11 cellular contexts compared by ENCODE assay signal in the genomic region with DNA sequence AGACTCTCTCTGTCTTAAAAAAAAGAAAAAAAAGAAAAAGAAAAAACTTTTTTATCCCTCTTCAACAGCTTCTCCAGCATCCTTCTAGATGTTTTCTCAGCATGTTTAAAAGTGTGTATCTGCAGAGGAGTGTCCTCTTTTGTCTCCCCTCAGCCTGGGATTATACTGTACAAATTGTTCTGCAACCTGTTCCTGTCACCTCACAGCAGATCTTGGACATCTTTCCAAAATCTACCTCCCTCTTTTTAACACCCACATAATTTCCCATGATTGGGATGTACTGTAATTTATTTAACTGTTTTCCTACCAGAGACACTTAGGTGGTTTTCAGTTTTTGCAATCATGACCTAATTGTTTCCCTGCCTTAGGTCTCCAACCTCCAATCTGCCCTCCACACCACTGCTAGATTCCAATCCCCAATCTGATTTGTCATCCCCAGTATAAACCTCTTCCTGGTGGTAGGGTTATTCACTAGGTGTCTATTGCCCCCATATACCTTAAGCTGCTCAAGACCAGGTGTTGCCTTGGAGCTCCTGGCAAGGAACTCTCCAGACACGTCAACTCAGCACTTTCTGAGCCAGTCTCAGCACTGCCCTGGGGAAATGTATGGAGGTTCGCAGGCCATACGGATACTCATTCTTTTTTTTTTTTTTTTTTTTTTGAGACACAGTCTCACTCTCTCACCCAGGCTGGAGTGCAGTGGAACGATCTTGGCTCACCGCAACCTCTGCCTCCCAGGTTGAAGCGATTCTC. TPM values are rescaled to one million over a fixed set of nuclear protein-coding genes. Genes with fewer than 3 reads are reported as not detected.
DNase-seq lines count a peak whose midpoint lies in the region; ATAC-seq and TF ChIP-seq lines count a peak whose summit lies in the region.
"Had no signal": no experiment of that assay in that cellular context is flagged by ENCODE, and none has a peak within 500 bp of the region (broad histone marks: within the 10 kb centered on the region; RNA-seq: fewer than 3 reads in every experiment).

No MANE protein-coding gene starts in this region.

- H3K36me3 Mint-ChIP-seq in CD4-positive, alpha-beta memory T cell: no peaks in the 10 kb centered on the region
- peaks cover 8% of the 10 kb centered on the region for H3K36me3 Mint-ChIP-seq in effector memory CD8-positive, alpha-beta T cell (ENCODE audit: insufficient read depth)

- peak in 1 of 4 donors; percentile 21 for ATAC-seq in psoas muscle
- no peak for ATAC-seq in effector memory CD8-positive, alpha-beta T cell (replicated peaks)
- ATAC-seq in left lobe of liver: no peak
- ATAC-seq in sciatic nerve: no peak

- intact Hi-C loops in CD4-positive, alpha-beta memory T cell (cut with micrococcal nuclease): no loop called here
- intact Hi-C loops in psoas muscle (cut with DNase I): no loop called here
- intact Hi-C loops in sciatic nerve (cut with DNase I): no loop called here

- no peak for DNase-seq in CD4-positive, alpha-beta memory T cell
- DNase-seq in SK-N-MC (ENCODE audit: low read depth, low spot score): no peak
- no peak for DNase-seq in epithelial cell of prostate (ENCODE audit: low read depth, low spot score)
- no peak for DNase-seq in psoas muscle
- no peak for DNase-seq in effector memory CD8-positive, alpha-beta T cell
- DNase-seq in left lobe of liver (ENCODE audit: low spot score): no peak
- DNase-seq in sciatic nerve (ENCODE audit: low spot score): no peak
- DNase-seq in HuH-7.5 (ENCODE audit: low spot score): no peak
- DNase-seq: activated CD8-positive, alpha-beta memory T cell treated with anti-CD3 and anti-CD28 coated beads for 24 hours; DMS79 treated with DMSO at 0.1 percent for 48 hours; effector CD8-positive, alpha-beta T cell had no signal

- H3K4me3 ChIP-seq in CD4-positive, alpha-beta memory T cell (ENCODE audit: low read length in 2 of 2): no peak overlapping the region
- H3K4me3 ChIP-seq in SK-N-MC: no peak overlapping the region
- H3K4me3 ChIP-seq in psoas muscle: no peak overlapping the region

- no peaks in the 10 kb centered on the region for H3K36me3 ChIP-seq in CD4-positive, alpha-beta memory T cell (ENCODE audit: insufficient read depth, low read length)
- H3K36me3 ChIP-seq in SK-N-MC (ENCODE audit: insufficient read depth, low read length) (no peaks in the 10 kb centered on the region), psoas muscle (ENCODE audit: insufficient read depth in 1 of 2, low read depth in 1 of 2) (no peaks in the 10 kb centered on the region)

- CTCF ChIA-PET in CD4-positive, alpha-beta memory T cell (lab: Charles Lee; ENCODE audit: partially characterized antibody): interaction anchor here (2.4 kb wide), 1 partner anchor 81 kb away, joined by 11 read pairs; no protein-coding TSS in a partner anchor

- no peak for TF ChIP-seq CTCF in psoas muscle (IDR thresholded peaks at IDR 0.05)

- no peaks in the 10 kb centered on the region for H3K27me3 ChIP-seq in CD4-positive, alpha-beta memory T cell (ENCODE audit: insufficient read depth, low read length)
- no peaks in the 10 kb centered on the region for H3K27me3 ChIP-seq in psoas muscle (ENCODE audit: insufficient read depth in 3 of 3, low read length in 2 of 3)

- H3K9ac ChIP-seq in SK-N-MC (ENCODE audit: insufficient read length): no peak overlapping the region

- POLR2A ChIA-PET in CD4-positive, alpha-beta memory T cell (lab: Charles Lee; ENCODE audit: partially characterized antibody): interaction anchor here (0.6 to 13.8 kb wide), 9 partner anchors 8 to 162 kb away, joined by 3 to 161 read pairs (median 4); partner anchors contain the start of genes ANAPC16, ASCC1 and DDIT4

- peak overlapping the region in 5 of 8 donors; percentile 13 to 63 (median 61) for H3K4me3 Mint-ChIP-seq in CD4-positive, alpha-beta memory T cell
- H3K4me3 Mint-ChIP-seq in effector memory CD8-positive, alpha-beta T cell: peak overlapping the region in 1 of 2 donors; percentile 23

- 84 to 93% (median 90%) methylated on average over 6 of the region's 6 CpGs for WGBS in psoas muscle, 3 donors

- peaks cover 92% of the 10 kb centered on the region for H3K4me1 ChIP-seq in CD4-positive, alpha-beta memory T cell (ENCODE audit: insufficient read depth, low read length)
- H3K4me1 ChIP-seq in psoas muscle: peaks cover 77% of the 10 kb centered on the region

- no peaks in the 10 kb centered on the region for H3K9me3 Mint-ChIP-seq in CD4-positive, alpha-beta memory T cell
- no peaks in the 10 kb centered on the region for H3K9me3 Mint-ChIP-seq in effector memory CD8-positive, alpha-beta T cell

- H3K27me3 Mint-ChIP-seq in CD4-positive, alpha-beta memory T cell: no peaks in the 10 kb centered on the region
- no peaks in the 10 kb centered on the region for H3K27me3 Mint-ChIP-seq in effector memory CD8-positive, alpha-beta T cell

- no peak overlapping the region for H3K27ac ChIP-seq in CD4-positive, alpha-beta memory T cell (ENCODE audit: low read depth, low read length)
- peak overlapping the region; percentile 42; the same call in 1 of the 2 replicates for H3K27ac ChIP-seq in SK-N-MC
- peak overlapping the region; percentile 62 for H3K27ac ChIP-seq in epithelial cell of prostate
- peak overlapping the region; percentile 91 for H3K27ac ChIP-seq in psoas muscle

- no peaks in the 10 kb centered on the region for H3K9me3 ChIP-seq in CD4-positive, alpha-beta memory T cell (ENCODE audit: control insufficient read depth in 1 of 2, low read length in 2 of 2)
- H3K9me3 ChIP-seq in SK-N-MC (ENCODE audit: low read depth, low read length): no peaks in the 10 kb centered on the region
- H3K9me3 ChIP-seq in psoas muscle: no peaks in the 10 kb centered on the region

- peak overlapping the region in 6 of 7 donors; percentile 26 to 92 (median 80) for H3K27ac Mint-ChIP-seq in CD4-positive, alpha-beta memory T cell
- no peak overlapping the region for H3K27ac Mint-ChIP-seq in effector memory CD8-positive, alpha-beta T cell

- H3K4me1 Mint-ChIP-seq in CD4-positive, alpha-beta memory T cell: peaks cover 51 to 88% (median 70%) of the 10 kb centered on the region in 4 donors
- peaks cover 51 to 55% of the 10 kb centered on the region in 2 donors for H3K4me1 Mint-ChIP-seq in effector memory CD8-positive, alpha-beta T cell (ENCODE audit: low read depth in 2 of 2)

RNA-seq across cellular contexts. Expression of gene DDIT4, which starts 17.6 kb away (rescaled TPM):
- 10 to 100 TPM; 23.1 to 24.5 TPM for total RNA-seq in CD4-positive, alpha-beta memory T cell
- polyA plus RNA-seq in CD4-positive, alpha-beta memory T cell: 100 to 1,000 TPM; 154 to 635 TPM
- total RNA-seq in psoas muscle: 100 to 1,000 TPM in 1 of 4 donors, 10 to 100 TPM in 3; 16.1 to 220 (median 65.4) TPM
- polyA plus RNA-seq in psoas muscle: 100 to 1,000 TPM; 114 to 744 (median 487) TPM
- 162 TPM for total RNA-seq in left lobe of liver
- total RNA-seq in sciatic nerve: 232 TPM

RNA-seq across cellular contexts. Expression of gene ASCC1, which starts 40.1 kb away (rescaled TPM):
- total RNA-seq in CD4-positive, alpha-beta memory T cell: 10 to 100 TPM; 14.3 to 17.5 TPM
- polyA plus RNA-seq in CD4-positive, alpha-beta memory T cell: 10 to 100 TPM; 19.6 to 24.9 TPM
- total RNA-seq in psoas muscle (10 to 100 TPM; 15.3 to 22.4 (median 19.4) TPM), left lobe of liver (27.9 TPM), sciatic nerve (37.4 TPM)
- 10 to 100 TPM; 17.9 to 37.0 (median 19.3) TPM for polyA plus RNA-seq in psoas muscle

RNA-seq across cellular contexts. Expression of gene ANAPC16, which starts 40.3 kb away (rescaled TPM):
- 100 to 1,000 TPM; 114 to 118 TPM for total RNA-seq in CD4-positive, alpha-beta memory T cell
- polyA plus RNA-seq in CD4-positive, alpha-beta memory T cell: 100 to 1,000 TPM; 324 to 472 TPM
- total RNA-seq in psoas muscle: 100 to 1,000 TPM in 3 of 4 donors, 10 to 100 TPM in 1; 80.3 to 144 (median 119) TPM
- 100 to 1,000 TPM in 2 of 3 donors, 10 to 100 TPM in 1; 60.1 to 184 (median 167) TPM for polyA plus RNA-seq in psoas muscle
- 66.8 TPM for total RNA-seq in left lobe of liver
- total RNA-seq in sciatic nerve: 76.1 TPM

Comparison
In these comparisons a context has a peak if more than half of its experiments do, and no peak if none do; other contexts are left out.
1. H3K27ac Mint-ChIP-seq: peak in CD4-positive, alpha-beta memory T cell (6 of 7); none in effector memory CD8-positive, alpha-beta T cell (0 of 2).